In genomic region chr6:32087574-32088486, GRCh38 we compare ENCODE assay signal across 8 cellular contexts. TPM values are rescaled to one million over a fixed set of nuclear protein-coding genes. Genes with fewer than 3 reads are reported as not detected.
DNase-seq lines count a peak whose midpoint lies in the region; ATAC-seq and TF ChIP-seq lines count a peak whose summit lies in the region.

No MANE protein-coding gene starts in this region.

- no peak for ATAC-seq in HG02571 (IDR thresholded peaks at IDR 0.05; ENCODE audit: unreplicated experiment)
- ATAC-seq in GM18868 (IDR thresholded peaks at IDR 0.05; ENCODE audit: unreplicated experiment), result no peak

- TF ChIP-seq CTCF in endodermal cell (conservative IDR thresholded peaks at IDR 0.05), result peak; percentile 81

- H3K9ac ChIP-seq in endodermal cell (ENCODE audit: extremely low read depth, low read length, poor library complexity, severe bottlenecking), result no peak overlapping the region

- DNase-seq in G401 (ENCODE audit: low spot score), result peak; percentile 72
- DNase-seq in NCI-H524 (lab: John Stamatoyannopoulos, UW), result peak; percentile 40 to 71
- DNase-seq in activated CD8-positive, alpha-beta memory T cell treated with anti-CD3 and anti-CD28 coated beads for 24 hours, result peak; percentile 85
- peak; percentile 96 for DNase-seq in endodermal cell
- DNase-seq in mucosa of gallbladder (ENCODE audit: low spot score), result peak; percentile 84
- DNase-seq in stimulated activated naive CD4-positive, alpha-beta T cell (lab: John Stamatoyannopoulos, UW), result peak in 5 of 6 experiments; percentile 38 to 58 (median 49)

- H3K4me3 Mint-ChIP-seq in endodermal cell, result peak overlapping the region; percentile 31

- H3K9me3 ChIP-seq in endodermal cell (ENCODE audit: control insufficient read depth, low read length), result no peaks in the 10 kb centered on the region

- no peak overlapping the region for H3K4me3 ChIP-seq in endodermal cell (ENCODE audit: low read length)

- no peak overlapping the region for H3K27ac ChIP-seq in endodermal cell (ENCODE audit: low read depth, low read length)

- no peaks in the 10 kb centered on the region for H3K36me3 Mint-ChIP-seq in endodermal cell (ENCODE audit: low read depth)

- 11 to 17% methylated on average over 17 to 49 of the region's 50 CpGs for WGBS in endodermal cell (ENCODE audit: insufficient coverage in 1 of 2, insufficient read length in 1 of 2), 2 experiments

- H3K27ac Mint-ChIP-seq in endodermal cell, result no peak overlapping the region

- peaks cover 56% of the 10 kb centered on the region for H3K27me3 Mint-ChIP-seq in endodermal cell (ENCODE audit: insufficient read depth)

- H3K9me3 Mint-ChIP-seq in endodermal cell, result no peaks in the 10 kb centered on the region

- H3K27me3 ChIP-seq in endodermal cell (ENCODE audit: control insufficient read depth, insufficient read depth, low read length, poor library complexity, severe bottlenecking), result peaks cover 36% of the 10 kb centered on the region

- H3K4me1 ChIP-seq in endodermal cell (ENCODE audit: control insufficient read depth, insufficient read depth, low read length), result peaks cover 3% of the 10 kb centered on the region

- in situ Hi-C loops in G401 (cut with HindIII; ENCODE audit: low sequenced_read_pairs), result no loop called here

- peaks cover 7% of the 10 kb centered on the region for H3K4me1 Mint-ChIP-seq in endodermal cell

- H3K36me3 ChIP-seq in endodermal cell (ENCODE audit: control insufficient read depth, insufficient read depth, low read length), result no peaks in the 10 kb centered on the region

RNA-seq across cellular contexts. Expression of gene TNXB, which starts 21.3 kb away (rescaled TPM):
- total RNA-seq in G401 (2014; rRNA removed; shearing (Covaris generic)), result under 0.01 TPM in 1 of 2 replicates, not detected in the other
- total RNA-seq in endodermal cell (1 to 10 TPM; 4.0 to 9.3 TPM), mucosa of gallbladder (30.1 TPM)
- polyA plus RNA-seq in endodermal cell (2013, experiment 1 of 2), result 2.2 TPM
- 3.7 TPM for polyA plus RNA-seq in endodermal cell (2013, experiment 2 of 2)

RNA-seq across cellular contexts. Expression of gene ATF6B, which starts 40.2 kb away (rescaled TPM):
- total RNA-seq in G401 (2014; rRNA removed; shearing (Covaris generic)), result 21.1 and 23.1 TPM in 2 replicates
- total RNA-seq in endodermal cell, result 10 to 100 TPM; 54.5 to 60.3 TPM
- polyA plus RNA-seq in endodermal cell (2013, experiment 1 of 2), result 67.3 TPM
- polyA plus RNA-seq in endodermal cell (2013, experiment 2 of 2), result 61.1 TPM
- 119 TPM for total RNA-seq in mucosa of gallbladder

RNA-seq across cellular contexts. Expression of gene FKBPL, which starts 42.3 kb away (rescaled TPM):
- total RNA-seq in G401 (2014; rRNA removed; shearing (Covaris generic)), result 9.5 and 20.2 TPM in 2 replicates
- total RNA-seq in endodermal cell (1 to 10 TPM; 9.2 to 9.6 TPM), mucosa of gallbladder (5.0 TPM)
- polyA plus RNA-seq in endodermal cell (2013, experiment 1 of 2), result 8.7 TPM
- 9.2 TPM for polyA plus RNA-seq in endodermal cell (2013, experiment 2 of 2)

RNA-seq across cellular contexts. Expression of gene CYP21A2, which starts 49.6 kb away (rescaled TPM):
- total RNA-seq in G401 (2014; rRNA removed; shearing (Covaris generic)), result not detected in 2 replicates
- under 1 TPM in 1 of 2 donors, not detected in 1; 0.35 TPM for total RNA-seq in endodermal cell
- polyA plus RNA-seq in endodermal cell (2013, experiment 1 of 2), result 0.21 TPM
- not detected for polyA plus RNA-seq in endodermal cell (2013, experiment 2 of 2)
- 1.3 TPM for total RNA-seq in mucosa of gallbladder
